2 cellular contexts compared by ENCODE assay signal in the genomic region with DNA sequence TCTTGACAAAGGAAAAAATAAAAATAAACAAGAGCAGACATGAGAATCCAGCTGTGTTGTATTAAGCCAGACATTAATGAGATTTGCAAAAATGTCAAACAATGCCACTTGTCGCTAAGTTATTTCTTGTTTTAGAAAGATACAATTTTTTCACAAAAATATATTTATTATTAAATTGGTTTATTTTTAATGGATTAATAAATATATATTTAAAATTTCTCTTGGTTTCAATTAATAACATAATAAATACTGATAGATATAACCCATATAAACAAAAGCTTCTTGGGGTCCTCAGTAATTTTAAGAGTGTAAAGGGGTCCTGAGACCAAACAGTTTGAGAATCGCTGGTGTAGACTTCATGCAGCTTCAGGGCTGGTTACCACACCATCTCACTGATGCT.
TF ChIP-seq lines count a peak whose summit lies in the region.

No MANE protein-coding gene starts in this region.

TF ChIP-seq in IMR-90, 13 proteins besides CTCF, POLR2A, EP300 and RAD21:
- TF ChIP-seq RFX5 (IDR thresholded peaks at IDR 0.05; ENCODE audit: low read depth, low read length) (no peak), FOS (IDR thresholded peaks at IDR 0.05; ENCODE audit: low read depth, low read length) (no peak), MAFK (IDR thresholded peaks at IDR 0.05; ENCODE audit: low read depth, low read length) (no peak), CHD1 (IDR thresholded peaks at IDR 0.05; ENCODE audit: low read depth, low read length) (no peak), SMC3 (IDR thresholded peaks at IDR 0.05; ENCODE audit: low read depth, low read length) (no peak)
- TF ChIP-seq, protein P1, sequence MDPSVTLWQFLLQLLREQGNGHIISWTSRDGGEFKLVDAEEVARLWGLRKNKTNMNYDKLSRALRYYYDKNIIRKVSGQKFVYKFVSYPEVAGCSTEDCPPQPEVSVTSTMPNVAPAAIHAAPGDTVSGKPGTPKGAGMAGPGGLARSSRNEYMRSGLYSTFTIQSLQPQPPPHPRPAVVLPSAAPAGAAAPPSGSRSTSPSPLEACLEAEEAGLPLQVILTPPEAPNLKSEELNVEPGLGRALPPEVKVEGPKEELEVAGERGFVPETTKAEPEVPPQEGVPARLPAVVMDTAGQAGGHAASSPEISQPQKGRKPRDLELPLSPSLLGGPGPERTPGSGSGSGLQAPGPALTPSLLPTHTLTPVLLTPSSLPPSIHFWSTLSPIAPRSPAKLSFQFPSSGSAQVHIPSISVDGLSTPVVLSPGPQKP (IDR thresholded peaks at IDR 0.05; ENCODE audit: borderline replicate concordance, low read depth, low read length): no peak

TF ChIP-seq in WTC11, 78 proteins besides CTCF, POLR2A, EP300 and RAD21:
- TF ChIP-seq HMGA2 (CRISPR knock-in tag; IDR thresholded peaks at IDR 0.05) (peak; percentile 95), GTF2I (CRISPR knock-in tag; conservative IDR thresholded peaks at IDR 0.05) (no peak)
